Comparison of ENCODE assay signal across 8 cellular contexts in genomic region chr2:227325824-227326195, GRCh38. TPM values are rescaled to one million over a fixed set of nuclear protein-coding genes. Genes with fewer than 3 reads are reported as not detected.
A peak's percentile ranks its signal among the peaks of the same experiment; 100 is the strongest.
DNase-seq lines count a peak whose midpoint lies in the region; ATAC-seq and TF ChIP-seq lines count a peak whose summit lies in the region.

No MANE protein-coding gene starts in this region.

- H3K4me1 ChIP-seq in cardiac muscle cell (ENCODE audit: low read depth) (peaks cover 8% of the 10 kb centered on the region), parathyroid adenoma (peaks cover 8% of the 10 kb centered on the region)

- H3K27me3 Mint-ChIP-seq in IgD-negative memory B cell, result no peaks in the 10 kb centered on the region
- H3K27me3 Mint-ChIP-seq in activated naive CD8-positive, alpha-beta T cell, result no peaks in the 10 kb centered on the region

- peaks cover 0 to 3% (median 0%) of the 10 kb centered on the region in 3 donors for H3K9me3 Mint-ChIP-seq in IgD-negative memory B cell
- H3K9me3 Mint-ChIP-seq in activated naive CD8-positive, alpha-beta T cell (ENCODE audit: low read depth), result no peaks in the 10 kb centered on the region

- peak; percentile 40 for DNase-seq in CMK (ENCODE audit: low read depth)
- peak; percentile 60 to 62 for DNase-seq in cardiac muscle cell (ENCODE audit: low read depth in 1 of 2, low spot score in 1 of 2)

- H3K27ac ChIP-seq in cardiac muscle cell, result peak overlapping the region; percentile 93
- H3K27ac ChIP-seq in parathyroid adenoma, result peak overlapping the region; percentile 79

- peaks cover 23% of the 10 kb centered on the region for H3K79me2 ChIP-seq in parathyroid adenoma

- peak overlapping the region; percentile 39 to 98 (median 95) for H3K27ac Mint-ChIP-seq in IgD-negative memory B cell
- peak overlapping the region; percentile 84 for H3K27ac Mint-ChIP-seq in activated naive CD8-positive, alpha-beta T cell

- H3K36me3 ChIP-seq in cardiac muscle cell, result no peaks in the 10 kb centered on the region
- H3K36me3 ChIP-seq in parathyroid adenoma (ENCODE audit: control insufficient read depth, insufficient read depth, low read length), result no peaks in the 10 kb centered on the region

- H3K4me2 ChIP-seq in parathyroid adenoma (ENCODE audit: low read length), result peak overlapping the region; percentile 42

- H3K9me3 ChIP-seq in cardiac muscle cell (ENCODE audit: low read depth) (no peaks in the 10 kb centered on the region), parathyroid adenoma (ENCODE audit: control insufficient read depth, low read length) (no peaks in the 10 kb centered on the region)

- peak overlapping the region; percentile 64 for H3K4me3 ChIP-seq in cardiac muscle cell
- peak overlapping the region; percentile 95 for H3K4me3 ChIP-seq in parathyroid adenoma (ENCODE audit: low read depth, low read length)

- H2AFZ ChIP-seq in parathyroid adenoma, result peak overlapping the region; percentile 98

- peak overlapping the region; percentile 79 for H3K9ac ChIP-seq in parathyroid adenoma

- H3K4me1 Mint-ChIP-seq in IgD-negative memory B cell, result peaks cover 15 to 36% (median 26%) of the 10 kb centered on the region in 3 donors
- peaks cover 44% of the 10 kb centered on the region for H3K4me1 Mint-ChIP-seq in activated naive CD8-positive, alpha-beta T cell (ENCODE audit: low read depth)

- H3K4me3 Mint-ChIP-seq in IgD-negative memory B cell, result peak overlapping the region; percentile 94 to 98 (median 98)
- H3K4me3 Mint-ChIP-seq in activated naive CD8-positive, alpha-beta T cell, result peak overlapping the region; percentile 93

- H3K27me3 ChIP-seq in cardiac muscle cell, result no peaks in the 10 kb centered on the region
- no peaks in the 10 kb centered on the region for H3K27me3 ChIP-seq in parathyroid adenoma (ENCODE audit: control insufficient read depth, insufficient read depth, low read length)

- ATAC-seq in GM19351 (IDR thresholded peaks at IDR 0.05; ENCODE audit: unreplicated experiment) (peak; percentile 9), GM19452 (IDR thresholded peaks at IDR 0.05; ENCODE audit: unreplicated experiment) (no peak), GM21360 (IDR thresholded peaks at IDR 0.05; ENCODE audit: unreplicated experiment) (no peak)

- TF ChIP-seq CTCF in cardiac muscle cell (IDR thresholded peaks at IDR 0.05; ENCODE audit: low read depth, low read length), result no peak
- TF ChIP-seq CTCF in parathyroid adenoma (IDR thresholded peaks at IDR 0.05), result no peak

- peaks cover 2% of the 10 kb centered on the region for H3K36me3 Mint-ChIP-seq in IgD-negative memory B cell
- H3K36me3 Mint-ChIP-seq in activated naive CD8-positive, alpha-beta T cell, result peaks cover 4% of the 10 kb centered on the region

RNA-seq across cellular contexts. Expression of gene MFF, which starts 0.8 kb away (rescaled TPM):
- 139 TPM for polyA plus RNA-seq in IgD-negative memory B cell
- total RNA-seq in cardiac muscle cell, result 109 and 144 TPM in 2 replicates
- polyA plus RNA-seq in cardiac muscle cell, result 125 and 133 TPM in 2 replicates

RNA-seq across cellular contexts. Expression of gene TM4SF20, which starts 53.3 kb away (rescaled TPM):
- polyA plus RNA-seq in IgD-negative memory B cell (not detected), cardiac muscle cell (0.19 TPM in 1 of 2 replicates, not detected in the other)
- not detected in 2 replicates for total RNA-seq in cardiac muscle cell
